8 cellular contexts compared by ENCODE assay signal in the genomic region with DNA sequence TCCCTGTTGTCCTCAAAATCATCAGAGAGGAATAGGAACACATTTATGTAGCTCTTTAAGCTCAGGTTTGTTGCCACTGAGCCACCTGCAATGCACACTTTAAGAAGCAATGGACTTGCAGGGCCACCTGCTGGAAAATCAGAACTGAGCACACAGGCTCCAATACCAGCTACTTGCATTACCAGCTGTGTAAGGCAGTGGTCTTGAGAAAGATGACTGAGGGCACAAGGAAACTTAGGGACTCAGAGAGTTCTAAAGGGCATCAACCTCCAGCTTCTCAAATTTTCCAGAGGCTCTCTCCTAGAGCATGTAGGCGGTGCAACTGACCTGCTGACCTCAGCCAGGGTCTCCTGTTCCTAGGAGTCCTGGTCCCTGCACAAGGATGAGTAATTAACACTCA. TPM values are rescaled to one million over a fixed set of nuclear protein-coding genes. Genes with fewer than 3 reads are reported as not detected.
DNase-seq lines count a peak whose midpoint lies in the region; ATAC-seq and TF ChIP-seq lines count a peak whose summit lies in the region.

No MANE protein-coding gene starts in this region.

- no peaks in the 10 kb centered on the region for H3K27me3 Mint-ChIP-seq in CD4-positive, alpha-beta T cell
- no peaks in the 10 kb centered on the region for H3K27me3 Mint-ChIP-seq in memory B cell

- intact Hi-C loops in CD4-positive, alpha-beta T cell (cut with DNase I, micrococcal nuclease), result loop anchor here (1.0 to 10.0 kb wide), 7 partner anchors 57 to 1991 kb away; no protein-coding TSS in a partner anchor
- intact Hi-C loops in mammary epithelial cell (cut with micrococcal nuclease), result loop anchor here (1.0 kb wide), 2 partner anchors 140 to 297 kb away; no protein-coding TSS in a partner anchor

- TF ChIP-seq POLR2A in tibial nerve (IDR thresholded peaks at IDR 0.05), result no peak

- peaks cover 39% of the 10 kb centered on the region for H3K4me1 Mint-ChIP-seq in CD4-positive, alpha-beta T cell (ENCODE audit: low read depth)
- H3K4me1 Mint-ChIP-seq in memory B cell, result peaks cover 19% of the 10 kb centered on the region

- H3K4me1 ChIP-seq in mammary epithelial cell (ENCODE audit: insufficient read depth, low read length) (peaks cover 12% of the 10 kb centered on the region), tibial nerve (peaks cover 0 to 21% (median 14%) of the 10 kb centered on the region in 4 donors)

- no peaks in the 10 kb centered on the region for H3K9me3 ChIP-seq in CD4-positive, alpha-beta T cell (ENCODE audit: control insufficient read depth, low read length)
- H3K9me3 ChIP-seq in mammary epithelial cell (replicated peaks; ENCODE audit: insufficient read depth, low read length) (no peaks in the 10 kb centered on the region), tibial nerve (no peaks in the 10 kb centered on the region)

- H3K36me3 ChIP-seq in mammary epithelial cell (ENCODE audit: insufficient read depth, low read length) (no peaks in the 10 kb centered on the region), tibial nerve (no peaks in the 10 kb centered on the region)

- H3K27ac Mint-ChIP-seq in CD4-positive, alpha-beta T cell, result peak overlapping the region; percentile 97
- no peak overlapping the region for H3K27ac Mint-ChIP-seq in memory B cell

- in situ Hi-C loops in mammary epithelial cell (cut with MboI; ENCODE audit: low sequenced_read_pairs in 2 of 2), result loop anchor here (10.0 to 25.0 kb wide), 2 partner anchors 149 to 306 kb away; no protein-coding TSS in a partner anchor

- peak; percentile 64 for ATAC-seq in CD4-positive, alpha-beta T cell (ENCODE audit: poor library complexity)
- ATAC-seq in GM19351 (IDR thresholded peaks at IDR 0.05; ENCODE audit: unreplicated experiment) (peak; percentile 34), memory B cell (ENCODE audit: low read depth) (peak; percentile 26)

- BruUV-seq in mammary epithelial cell (replicated peaks; lab: Mats Ljungman, UMichigan), result no TSS peak

- H3K36me3 Mint-ChIP-seq in CD4-positive, alpha-beta T cell (ENCODE audit: low read depth), result peaks cover 21% of the 10 kb centered on the region
- H3K36me3 Mint-ChIP-seq in memory B cell, result no peaks in the 10 kb centered on the region

- no peaks in the 10 kb centered on the region for H3K9me3 Mint-ChIP-seq in CD4-positive, alpha-beta T cell
- peaks cover 2% of the 10 kb centered on the region for H3K9me3 Mint-ChIP-seq in memory B cell

- POLR2A ChIA-PET in CD4-positive, alpha-beta T cell (lab: Charles Lee), result interaction anchor here (0.5 to 4.8 kb wide), 10 partner anchors 85 to 183 kb away, joined by 3 to 69 read pairs (median 3); no protein-coding TSS in a partner anchor

- dilution Hi-C loops in mammary epithelial cell (cut with HindIII; ENCODE audit: low sequenced_read_pairs), result no loop called here

- WGBS in mammary epithelial cell (ENCODE audit: low coverage, missing lambda C conversion rate), result 89% methylated on average over 1 of the region's 1 CpG
- 44 to 50% methylated on average over 1 of the region's 1 CpG for WGBS in tibial nerve, 2 donors

- H3K79me2 ChIP-seq in mammary epithelial cell (ENCODE audit: insufficient read depth, low read length), result peaks cover 26% of the 10 kb centered on the region

- H3K27me3 ChIP-seq in CD4-positive, alpha-beta T cell (ENCODE audit: control insufficient read depth, insufficient read depth, low read length), result no peaks in the 10 kb centered on the region
- H3K27me3 ChIP-seq in mammary epithelial cell (ENCODE audit: insufficient read depth, low read length) (no peaks in the 10 kb centered on the region), tibial nerve (no peaks in the 10 kb centered on the region)

- no peak overlapping the region for H3K4me3 ChIP-seq in mammary epithelial cell (replicated peaks in 1 of 3; ENCODE audit: insufficient read depth in 1 of 3, low read depth in 2 of 3, low read length in 3 of 3)
- no peak overlapping the region for H3K4me3 ChIP-seq in tibial nerve

- H3K27ac ChIP-seq in CD4-positive, alpha-beta T cell (ENCODE audit: low read depth, low read length), result no peak overlapping the region
- no peak overlapping the region for H3K27ac ChIP-seq in mammary epithelial cell (ENCODE audit: insufficient read depth, low read depth, low read length)
- no peak overlapping the region for H3K27ac ChIP-seq in tibial nerve

- H2AFZ ChIP-seq in mammary epithelial cell (ENCODE audit: low read depth, low read length), result no peak overlapping the region

- peak overlapping the region; percentile 68 for H3K4me3 Mint-ChIP-seq in CD4-positive, alpha-beta T cell
- H3K4me3 Mint-ChIP-seq in memory B cell, result no peak overlapping the region

- TF ChIP-seq CTCF in CD4-positive, alpha-beta T cell (IDR thresholded peaks at IDR 0.05), result peak; percentile 84
- TF ChIP-seq CTCF in mammary epithelial cell (conservative IDR thresholded peaks at IDR 0.05 in 1 of 2, IDR thresholded peaks at IDR 0.05 in 1 of 2; ENCODE audit: extremely low read depth in 1 of 2, insufficient read depth in 1 of 2, low read depth in 1 of 2, low read length in 2 of 2) (peak; percentile 64 to 90), tibial nerve (IDR thresholded peaks at IDR 0.05) (peak; percentile 35 to 61 (median 50))

- H3K4me2 ChIP-seq in mammary epithelial cell (ENCODE audit: insufficient read depth, low read depth, low read length), result no peak overlapping the region

- no peaks in the 10 kb centered on the region for H4K20me1 ChIP-seq in mammary epithelial cell (ENCODE audit: insufficient read depth, low read length)

- CTCF ChIA-PET in CD4-positive, alpha-beta T cell (lab: Charles Lee), result interaction anchor here (0.6 to 5.7 kb wide), 25 partner anchors 11 to 337 kb away, joined by 3 to 147 read pairs (median 4); partner anchors contain the start of gene CYB5A
- CTCF ChIA-PET in mammary epithelial cell (lab: Charles Lee; ENCODE audit: low non-redundant PET), result interaction anchor here (0.5 to 1.6 kb wide), 6 partner anchors 105 to 291 kb away, joined by 3 to 34 read pairs (median 3); no protein-coding TSS in a partner anchor

- no peak overlapping the region for H3K9ac ChIP-seq in mammary epithelial cell (ENCODE audit: insufficient read depth, low read length)

- TF ChIP-seq EP300 in tibial nerve (IDR thresholded peaks at IDR 0.05), result no peak

- DNase-seq in CD4-positive, alpha-beta T cell, result peak; percentile 45 to 70 (median 56)
- DNase-seq in NAMALWA (ENCODE audit: low spot score), result peak; percentile 84
- DNase-seq in T-helper 22 cell (ENCODE audit: low read depth), result peak; percentile 38
- peak; percentile 59 for DNase-seq in mammary epithelial cell
- DNase-seq in memory B cell (ENCODE audit: low spot score in 2 of 2), result peak in 1 of 2 donors; percentile 33
- no peak for DNase-seq in tibial nerve (ENCODE audit: low spot score in 2 of 2)
- no peak for DNase-seq in ecto neural progenitor cell (ENCODE audit: low spot score)

RNA-seq across cellular contexts. Expression of gene CNDP2, which starts 2.5 kb away (rescaled TPM):
- 10 to 100 TPM; 75.5 to 75.7 TPM for total RNA-seq in CD4-positive, alpha-beta T cell
- total RNA-seq in mammary epithelial cell (100 to 1,000 TPM; 130 to 159 TPM), tibial nerve (10 to 100 TPM; 71.8 to 87.8 (median 81.5) TPM)
- 97.7 TPM for polyA plus RNA-seq in mammary epithelial cell
- 111 TPM for polyA minus RNA-seq in mammary epithelial cell

RNA-seq across cellular contexts. Expression of gene DIPK1C, which starts 36.6 kb away (rescaled TPM):
- not detected for total RNA-seq in CD4-positive, alpha-beta T cell
- total RNA-seq in mammary epithelial cell (not detected), tibial nerve (1 to 10 TPM in 1 of 4 donors, under 1 TPM in 2, not detected in 1; 0.20 to 1.5 (median 0.44) TPM)
- not detected for polyA plus RNA-seq in mammary epithelial cell
- polyA minus RNA-seq in mammary epithelial cell, result not detected

RNA-seq across cellular contexts. Expression of gene CNDP1, which starts 40.6 kb away (rescaled TPM):
- under 1 TPM; 0.25 to 0.39 TPM for total RNA-seq in CD4-positive, alpha-beta T cell
- under 1 TPM in 1 of 2 donors, not detected in 1; under 0.01 TPM for total RNA-seq in mammary epithelial cell
- not detected for polyA plus RNA-seq in mammary epithelial cell
- not detected for polyA minus RNA-seq in mammary epithelial cell
- total RNA-seq in tibial nerve, result 1 to 10 TPM in 1 of 4 donors, under 1 TPM in 1, not detected in 2; 0.22 to 1.0 TPM

Comparison
In these comparisons a context has a peak if more than half of its experiments do, and no peak if none do; other contexts are left out.
1. DNase-seq: peak in CD4-positive, alpha-beta T cell (10 of 10), NAMALWA (single experiment), T-helper 22 cell (single experiment) and mammary epithelial cell (single experiment); none in tibial nerve (0 of 2) and ecto neural progenitor cell (single experiment).
2. Peak in every context shown above with its lines, with median percentiles within 50 percentile points of each other: ATAC-seq and CTCF ChIP-seq.